In genomic region chr19:39481676-39482075, GRCh38 we compare ENCODE assay signal across 9 cellular contexts. TPM values are rescaled to one million over a fixed set of nuclear protein-coding genes. Genes with fewer than 3 reads are reported as not detected.
DNase-seq lines count a peak whose midpoint lies in the region; ATAC-seq and TF ChIP-seq lines count a peak whose summit lies in the region.
"Had no signal": no experiment of that assay in that cellular context is flagged by ENCODE, and none has a peak within 500 bp of the region (broad histone marks: within the 10 kb centered on the region; RNA-seq: fewer than 3 reads in every experiment).

No MANE protein-coding gene starts in this region.

- no peak for ATAC-seq in T-helper 17 cell
- ATAC-seq in HG03025 (IDR thresholded peaks at IDR 0.05; ENCODE audit: low FRiP score, unreplicated experiment) = no peak
- no peak for ATAC-seq in HG03095 (IDR thresholded peaks at IDR 0.05; ENCODE audit: unreplicated experiment)

- H3K36me3 Mint-ChIP-seq in T-helper 17 cell (ENCODE audit: low read depth) = peaks cover 1% of the 10 kb centered on the region

- no peak for TF ChIP-seq POLR2A in sigmoid colon (IDR thresholded peaks at IDR 0.05)

- H3K4me3 ChIP-seq in GM12875 (ENCODE audit: low read depth, low read length) = peak overlapping the region; percentile 75
- H3K4me3 ChIP-seq in fibroblast of villous mesenchyme (ENCODE audit: low read depth, low read length) = peak overlapping the region; percentile 93
- H3K4me3 ChIP-seq in sigmoid colon = peak overlapping the region; percentile 81 to 96 (median 93)

- no peak overlapping the region for H3K27ac ChIP-seq in sigmoid colon

- WGBS in sigmoid colon, 2 donors = 71 to 78% methylated on average over 11 of the region's 11 CpGs

- no peak for DNase-seq in T-helper 17 cell
- no peak for DNase-seq in fibroblast of villous mesenchyme (ENCODE audit: low read depth)
- no peak for DNase-seq in sigmoid colon
- no peak for DNase-seq in GM13977 (ENCODE audit: low spot score)
- no peak for DNase-seq in SKM-1 treated with dmso at 0.1 percent for 144 hours (lab: John Stamatoyannopoulos, UW; ENCODE audit: unreplicated experiment)

- in situ Hi-C loops in GM13977 (cut with MboI; ENCODE audit: low pct_unique_long_range_greater_than_20kb, low sequenced_read_pairs, unreplicated experiment) = no loop called here

- H3K9me3 ChIP-seq in T-helper 17 cell (ENCODE audit: control insufficient read depth, low read length, poor library complexity, severe bottlenecking) = no peaks in the 10 kb centered on the region
- no peaks in the 10 kb centered on the region for H3K9me3 ChIP-seq in sigmoid colon

- no peaks in the 10 kb centered on the region for H3K27me3 Mint-ChIP-seq in T-helper 17 cell

- TF ChIP-seq EP300 in sigmoid colon (IDR thresholded peaks at IDR 0.05) = no peak

- peaks cover 0 to 21% (median 19%) of the 10 kb centered on the region in 4 donors for H3K4me1 ChIP-seq in sigmoid colon

- H3K36me3 ChIP-seq in sigmoid colon = peaks cover 0 to 38% (median 21%) of the 10 kb centered on the region in 4 donors

- no peak for TF ChIP-seq CTCF in GM12875 (IDR thresholded peaks at IDR 0.05; ENCODE audit: borderline replicate concordance, insufficient read depth, low read depth, low read length)
- no peak for TF ChIP-seq CTCF in fibroblast of villous mesenchyme (IDR thresholded peaks at IDR 0.05; ENCODE audit: insufficient read depth, low read depth, low read length)
- no peak for TF ChIP-seq CTCF in sigmoid colon (IDR thresholded peaks at IDR 0.05)
- no peak for TF ChIP-seq CTCF in GM13977 (IDR thresholded peaks at IDR 0.05; ENCODE audit: extremely low read depth, insufficient read depth, missing control alignments)

- peaks cover 22% of the 10 kb centered on the region for H3K4me1 Mint-ChIP-seq in T-helper 17 cell

- intact Hi-C loops in sigmoid colon (cut with DNase I) = loop anchor here (2.0 to 5.0 kb wide), 3 partner anchors 37 to 89 kb away; partner anchors contain the start of genes EID2B, MED29, PAF1 and SUPT5H

- peak overlapping the region; percentile 97 for H3K27ac Mint-ChIP-seq in T-helper 17 cell

- H3K27me3 ChIP-seq in sigmoid colon = no peaks in the 10 kb centered on the region

- peak overlapping the region; percentile 94 for H3K4me3 Mint-ChIP-seq in T-helper 17 cell

RNA-seq across cellular contexts. Expression of gene TIMM50, which starts 1.0 kb away (rescaled TPM):
- total RNA-seq in T-helper 17 cell (10 to 100 TPM; 44.9 to 53.0 TPM), fibroblast of villous mesenchyme (48.8 and 49.6 TPM in 2 replicates), sigmoid colon (10 to 100 TPM; 42.1 to 54.4 (median 46.8) TPM)
- polyA plus RNA-seq in sigmoid colon = 10 to 100 TPM; 26.4 to 54.9 (median 37.9) TPM

RNA-seq across cellular contexts. Expression of gene DLL3, which starts 17.1 kb away (rescaled TPM):
- total RNA-seq in T-helper 17 cell (not detected), fibroblast of villous mesenchyme (under 0.01 and 0.43 TPM in 2 replicates), sigmoid colon (under 1 TPM in 1 of 4 donors, not detected in 3; 0.36 TPM)
- polyA plus RNA-seq in sigmoid colon = under 1 TPM in 1 of 3 donors, not detected in 2; 0.17 TPM

RNA-seq across cellular contexts. Expression of gene SELENOV, which starts 33.3 kb away (rescaled TPM):
- total RNA-seq in T-helper 17 cell (not detected), fibroblast of villous mesenchyme (not detected in 2 replicates), sigmoid colon (not detected)
- polyA plus RNA-seq in sigmoid colon = not detected
- total RNA-seq: glomerular endothelial cell had no signal

RNA-seq across cellular contexts. Expression of gene SUPT5H, which starts 36.3 kb away (rescaled TPM):
- total RNA-seq in T-helper 17 cell = 100 to 1,000 TPM; 346 to 352 TPM
- 71.8 and 80.7 TPM in 2 replicates for total RNA-seq in fibroblast of villous mesenchyme
- 100 to 1,000 TPM in 2 of 4 donors, 10 to 100 TPM in 2; 72.1 to 104 (median 89.1) TPM for total RNA-seq in sigmoid colon
- 100 to 1,000 TPM in 1 of 3 donors, 10 to 100 TPM in 2; 52.3 to 112 (median 67.5) TPM for polyA plus RNA-seq in sigmoid colon

RNA-seq across cellular contexts. Expression of gene RPS16, which starts 45.9 kb away (rescaled TPM):
- total RNA-seq in T-helper 17 cell (1,000 to 10,000 TPM; 3,790 to 3,904 TPM), fibroblast of villous mesenchyme (43.2 and 48.3 TPM in 2 replicates), sigmoid colon (1,000 to 10,000 TPM; 1,648 to 4,043 (median 3,423) TPM)
- 1,000 to 10,000 TPM; 2,119 to 4,564 (median 2,918) TPM for polyA plus RNA-seq in sigmoid colon
